Comparison of ENCODE assay signal across 15 cellular contexts in the genomic region with DNA sequence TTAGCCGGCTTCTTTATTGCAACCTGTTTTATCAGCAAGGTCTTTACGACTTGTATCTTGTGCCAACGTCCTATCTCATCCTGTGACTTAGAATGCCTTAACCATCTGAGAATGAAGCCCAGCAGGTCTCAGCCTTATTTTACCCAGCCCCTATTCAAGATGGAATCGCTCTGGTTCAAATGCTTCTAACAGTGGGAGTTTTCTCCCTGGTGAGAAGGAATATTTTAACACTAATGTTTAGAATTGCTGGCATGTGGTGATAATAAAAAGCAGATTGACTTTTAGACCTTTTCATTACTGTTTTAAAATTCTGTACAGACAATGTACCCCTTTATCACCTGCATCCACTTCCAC. TPM values are rescaled to one million over a fixed set of nuclear protein-coding genes. Genes with fewer than 3 reads are reported as not detected.
A peak's percentile ranks its signal among the peaks of the same experiment; 100 is the strongest.
DNase-seq lines count a peak whose midpoint lies in the region; ATAC-seq and TF ChIP-seq lines count a peak whose summit lies in the region.
"Had no signal": no experiment of that assay in that cellular context is flagged by ENCODE, and none has a peak within 500 bp of the region (broad histone marks: within the 10 kb centered on the region; RNA-seq: fewer than 3 reads in every experiment).

No MANE protein-coding gene starts in this region.

- peaks cover 30% of the 10 kb centered on the region for H3K4me1 Mint-ChIP-seq in activated naive CD4-positive, alpha-beta T cell treated with anti-CD3 and anti-CD28 coated beads for 36 hours (ENCODE audit: low read depth)
- peaks cover 32% of the 10 kb centered on the region for H3K4me1 Mint-ChIP-seq in WTC11

- WGBS in esophagus muscularis mucosa, result 88% methylated on average over 4 of the region's 4 CpGs
- WGBS in stomach, 5 donors, result 87 to 93% (median 90%) methylated on average over 4 of the region's 4 CpGs

- no peak for ATAC-seq in WTC11
- ATAC-seq in GM18511 (IDR thresholded peaks at IDR 0.05; ENCODE audit: unreplicated experiment), result no peak

- TF ChIP-seq EP300 in esophagus muscularis mucosa (IDR thresholded peaks at IDR 0.05) (no peak), stomach (IDR thresholded peaks at IDR 0.05) (no peak)

- H3K9me3 Mint-ChIP-seq in activated naive CD4-positive, alpha-beta T cell treated with anti-CD3 and anti-CD28 coated beads for 36 hours, result no peaks in the 10 kb centered on the region
- peaks cover 19% of the 10 kb centered on the region for H3K9me3 Mint-ChIP-seq in WTC11

- H3K9me3 ChIP-seq in esophagus muscularis mucosa (no peaks in the 10 kb centered on the region), subcutaneous abdominal adipose tissue (ENCODE audit: control insufficient read depth in 5 of 5, low read length in 5 of 5) (no peaks in the 10 kb centered on the region), stomach (no peaks in the 10 kb centered on the region), right atrium auricular region (no peaks in the 10 kb centered on the region)
- H3K9me3 ChIP-seq: adrenal gland, gastrocnemius medialis, SJSA1 had no signal

- H3K9ac ChIP-seq in subcutaneous abdominal adipose tissue (ENCODE audit: low read length in 5 of 5), result no peak overlapping the region

- H3K4me3 ChIP-seq in esophagus muscularis mucosa (no peak overlapping the region), subcutaneous abdominal adipose tissue (ENCODE audit: low read depth in 1 of 5, low read length in 5 of 5) (peak overlapping the region in 4 of 5 donors; percentile 2 to 42 (median 9)), stomach (no peak overlapping the region), right atrium auricular region (no peak overlapping the region)
- H3K4me3 ChIP-seq: SJSA1 had no signal

- H3K27ac ChIP-seq in esophagus muscularis mucosa (replicated peaks in 1 of 4) (peak overlapping the region in 3 of 4 donors; percentile 4 to 59 (median 59)), subcutaneous abdominal adipose tissue (ENCODE audit: low read depth, low read length) (peak overlapping the region; percentile 80), stomach (peak overlapping the region in 1 of 5 donors; percentile 46), right atrium auricular region (no peak overlapping the region)
- H3K27ac ChIP-seq: SJSA1 had no signal

- no peaks in the 10 kb centered on the region for H3K27me3 Mint-ChIP-seq in activated naive CD4-positive, alpha-beta T cell treated with anti-CD3 and anti-CD28 coated beads for 36 hours (ENCODE audit: low read depth)
- H3K27me3 Mint-ChIP-seq in WTC11 (ENCODE audit: low read depth), result peaks cover 4% of the 10 kb centered on the region

- peak overlapping the region; percentile 67 for H3K4me3 Mint-ChIP-seq in activated naive CD4-positive, alpha-beta T cell treated with anti-CD3 and anti-CD28 coated beads for 36 hours
- peak overlapping the region; percentile 26; the same call in 1 of the 2 replicates for H3K4me3 Mint-ChIP-seq in WTC11

- intact Hi-C loops in activated naive CD4-positive, alpha-beta T cell treated with anti-CD3 and anti-CD28 coated beads for 36 hours (cut with micrococcal nuclease), result loop anchor here (10.0 kb wide), 1 partner anchor 241 kb away; no protein-coding TSS in a partner anchor
- intact Hi-C loops in esophagus muscularis mucosa (cut with DNase I), result loop anchor here (10.0 kb wide), 2 partner anchors 121 to 351 kb away; no protein-coding TSS in a partner anchor
- intact Hi-C loops in stomach (cut with DNase I; ENCODE audit: low total_unique reads), result no loop called here

- TF ChIP-seq POLR2A in esophagus muscularis mucosa (IDR thresholded peaks at IDR 0.05; ENCODE audit: low read depth) (no peak), stomach (IDR thresholded peaks at IDR 0.05) (no peak)

- TF ChIP-seq CTCF in WTC11 (IDR thresholded peaks at IDR 0.05), result no peak
- no peak for TF ChIP-seq CTCF in esophagus muscularis mucosa (IDR thresholded peaks at IDR 0.05)
- no peak for TF ChIP-seq CTCF in stomach (IDR thresholded peaks at IDR 0.05)
- TF ChIP-seq CTCF in right atrium auricular region (IDR thresholded peaks at IDR 0.05), result no peak

- no peaks in the 10 kb centered on the region for H3K36me3 Mint-ChIP-seq in activated naive CD4-positive, alpha-beta T cell treated with anti-CD3 and anti-CD28 coated beads for 36 hours (ENCODE audit: low read depth)
- no peaks in the 10 kb centered on the region; the same call in 1 of the 2 replicates for H3K36me3 Mint-ChIP-seq in WTC11

- peaks cover 24 to 66% (median 48%) of the 10 kb centered on the region in 4 donors for H3K4me1 ChIP-seq in esophagus muscularis mucosa
- peaks cover 3 to 48% (median 37%) of the 10 kb centered on the region in 5 donors for H3K4me1 ChIP-seq in subcutaneous abdominal adipose tissue (ENCODE audit: control insufficient read depth in 5 of 5, insufficient read depth in 5 of 5, low read length in 5 of 5)
- peaks cover 2 to 41% (median 25%) of the 10 kb centered on the region in 4 donors for H3K4me1 ChIP-seq in stomach
- peaks cover 0 to 17% of the 10 kb centered on the region in 2 donors for H3K4me1 ChIP-seq in right atrium auricular region

- H3K27me3 ChIP-seq in esophagus muscularis mucosa (no peaks in the 10 kb centered on the region), subcutaneous abdominal adipose tissue (ENCODE audit: control insufficient read depth in 5 of 5, insufficient read depth in 4 of 5, low read length in 5 of 5) (no peaks in the 10 kb centered on the region), stomach (no peaks in the 10 kb centered on the region), right atrium auricular region (no peaks in the 10 kb centered on the region)
- H3K27me3 ChIP-seq: adrenal gland, gastrocnemius medialis, SJSA1 had no signal

- POLR2A ChIA-PET in WTC11 (lab: Charles Lee), result no interaction called here

- CTCF ChIA-PET in activated naive CD4-positive, alpha-beta T cell treated with anti-CD3 and anti-CD28 coated beads for 36 hours (lab: Charles Lee), result interaction anchor here (6.7 kb wide), 1 partner anchor 52 kb away, joined by 90 read pairs; no protein-coding TSS in a partner anchor
- CTCF ChIA-PET in WTC11 (lab: Charles Lee), result interaction anchor here (1.0 kb wide), 1 partner anchor 51 kb away, joined by 3 read pairs; no protein-coding TSS in a partner anchor

- H3K27ac Mint-ChIP-seq in activated naive CD4-positive, alpha-beta T cell treated with anti-CD3 and anti-CD28 coated beads for 36 hours, result no peak overlapping the region
- peak overlapping the region; percentile 75 for H3K27ac Mint-ChIP-seq in WTC11

- no peaks in the 10 kb centered on the region for H3K36me3 ChIP-seq in esophagus muscularis mucosa
- H3K36me3 ChIP-seq in subcutaneous abdominal adipose tissue (ENCODE audit: control insufficient read depth in 5 of 5, insufficient read depth in 5 of 5, low read length in 5 of 5), result no peaks in the 10 kb centered on the region
- no peaks in the 10 kb centered on the region for H3K36me3 ChIP-seq in stomach
- no peaks in the 10 kb centered on the region for H3K36me3 ChIP-seq in right atrium auricular region
- H3K36me3 ChIP-seq: adrenal gland, gastrocnemius medialis, SJSA1 had no signal

- DNase-seq in activated naive CD4-positive, alpha-beta T cell treated with anti-CD3 and anti-CD28 coated beads for 36 hours, result no peak
- no peak for DNase-seq in activated naive CD4-positive, alpha-beta T cell treated with anti-CD3 and anti-CD28 coated beads, Interleukin-2, amount 50 U/mL, for 16 hours
- DNase-seq in WTC11 (ENCODE audit: low spot score) (no peak), esophagus muscularis mucosa (ENCODE audit: extremely low spot score) (no peak), stomach (no peak), right atrium auricular region (ENCODE audit: low spot score) (no peak)
- DNase-seq: effector CD4-positive, alpha-beta T cell; NCI-H748 treated with DMSO at 0.1 percent for 48 hours; stimulated activated CD8-positive, alpha-beta memory T cell treated with anti-CD3 and anti-CD28 coated beads, Interleukin-4, amount 100 ng/mL, for 48 hours had no signal

TF ChIP-seq in WTC11, 78 proteins besides CTCF, POLR2A, EP300 and RAD21:
- TF ChIP-seq GTF2I (CRISPR knock-in tag; conservative IDR thresholded peaks at IDR 0.05), result no peak
- 0 out of 2 replicates have a peak, but pooled peaks have one; percentile 39 for TF ChIP-seq ZNF416 (CRISPR knock-in tag; IDR thresholded peaks at IDR 0.05)

RNA-seq across cellular contexts. Expression of a gene that starts 9.9 kb away (rescaled TPM):
- total RNA-seq in activated naive CD4-positive, alpha-beta T cell treated with anti-CD3 and anti-CD28 coated beads for 36 hours, result 1 to 10 TPM in 1 of 2 experiments, under 1 TPM in 1; 0.96 to 1.0 TPM
- 0.24 to 0.37 TPM (median 0.32 TPM) in 3 replicates for total RNA-seq in WTC11 (2021)
- 1 to 10 TPM; 3.6 to 5.6 (median 5.0) TPM for total RNA-seq in esophagus muscularis mucosa
- total RNA-seq in stomach, result 1 to 10 TPM in 3 of 5 donors, not detected in 2; 1.5 to 7.7 (median 4.5) TPM
- polyA plus RNA-seq in stomach, result 1 to 10 TPM in 1 of 3 donors, under 1 TPM in 2; 0.46 to 2.6 (median 0.78) TPM
- total RNA-seq in right atrium auricular region, result 1 to 10 TPM; 1.4 to 3.7 TPM
- total RNA-seq: Daoy, SJSA1 had no signal

RNA-seq across cellular contexts. Expression of a gene that starts 20.6 kb away (rescaled TPM):
- not detected for total RNA-seq in activated naive CD4-positive, alpha-beta T cell treated with anti-CD3 and anti-CD28 coated beads for 36 hours
- 0.16 to 0.37 TPM (median 0.23 TPM) in 3 replicates for total RNA-seq in WTC11 (2021)
- 100 to 1,000 TPM; 350 to 833 (median 456) TPM for total RNA-seq in esophagus muscularis mucosa
- 100 to 1,000 TPM in 1 of 5 donors, 10 to 100 TPM in 1, not detected in 3; 19.9 to 193 TPM for total RNA-seq in stomach
- polyA plus RNA-seq in stomach, result 1 to 10 TPM; 2.5 to 8.2 (median 3.4) TPM
- 100 to 1,000 TPM in 1 of 2 donors, 10 to 100 TPM in 1; 85.1 to 118 TPM for total RNA-seq in right atrium auricular region
- total RNA-seq: Daoy, SJSA1 had no signal

Comparison
In these comparisons a context has a peak if more than half of its experiments do, and no peak if none do; other contexts are left out.
1. H3K27ac ChIP-seq: peak in esophagus muscularis mucosa (3 of 4) and subcutaneous abdominal adipose tissue (single experiment); none in right atrium auricular region (0 of 2).
2. H3K4me3 ChIP-seq: peak in subcutaneous abdominal adipose tissue (4 of 5); none in esophagus muscularis mucosa (0 of 4), stomach (0 of 4) and right atrium auricular region (0 of 2).